12 cellular contexts compared by ENCODE assay signal in genomic region chr21:29163381-29164115, GRCh38. TPM values are rescaled to one million over a fixed set of nuclear protein-coding genes. Genes with fewer than 3 reads are reported as not detected.
DNase-seq lines count a peak whose midpoint lies in the region; ATAC-seq and TF ChIP-seq lines count a peak whose summit lies in the region.
"Had no signal": no experiment of that assay in that cellular context is flagged by ENCODE, and none has a peak within 500 bp of the region (broad histone marks: within the 10 kb centered on the region; RNA-seq: fewer than 3 reads in every experiment).

No MANE protein-coding gene starts in this region.

- H3K4me1 ChIP-seq in ACC112 (ENCODE audit: control insufficient read depth, insufficient read depth, low read length, unreplicated experiment) (peaks cover 24% of the 10 kb centered on the region), esophagus squamous epithelium (peaks cover 0 to 26% (median 0%) of the 10 kb centered on the region in 3 donors), osteoblast (ENCODE audit: insufficient read depth, low read length) (peaks cover 23% of the 10 kb centered on the region)

- peak; percentile 74 for DNase-seq in NOMO-1 treated with dmso at 0.1 percent for 144 hours (lab: John Stamatoyannopoulos, UW; ENCODE audit: unreplicated experiment)
- DNase-seq in esophagus squamous epithelium (lab: John Stamatoyannopoulos, UW): no peak
- no peak for DNase-seq in osteoblast (ENCODE audit: insufficient read length, low spot score, missing footprints)
- DNase-seq in COLO668 (lab: John Stamatoyannopoulos, UW; ENCODE audit: unreplicated experiment): no peak
- no peak for DNase-seq in NCI-H2081 (lab: John Stamatoyannopoulos, UW)
- no peak for DNase-seq in activated CD8-positive, alpha-beta memory T cell treated with anti-CD3 and anti-CD28 coated beads for 24 hours
- DNase-seq: NCI-H510A treated with DMSO at 0.1 percent for 48 hours; stimulated activated CD4-positive, alpha-beta T cell treated with anti-CD3 and anti-CD28 coated beads, Interleukin-4, amount 100 ng/mL, for 4 hours had no signal

- H2AFZ ChIP-seq in ACC112 (ENCODE audit: low read length, unreplicated experiment): no peak overlapping the region
- H2AFZ ChIP-seq in osteoblast (ENCODE audit: low read length): no peak overlapping the region

- no peaks in the 10 kb centered on the region for H3K9me3 ChIP-seq in esophagus squamous epithelium
- no peaks in the 10 kb centered on the region for H3K9me3 ChIP-seq in osteoblast (ENCODE audit: low read depth, low read length)
- H3K9me3 ChIP-seq: A549, adrenal gland had no signal

- no peak overlapping the region for H3K4me3 ChIP-seq in ACC112 (ENCODE audit: low read depth, low read length)
- no peak overlapping the region for H3K4me3 ChIP-seq in esophagus squamous epithelium
- H3K4me3 ChIP-seq in osteoblast (ENCODE audit: insufficient read depth, low read length): no peak overlapping the region
- H3K4me3 ChIP-seq: A549 had no signal

- ATAC-seq in HG03175 (IDR thresholded peaks at IDR 0.05; ENCODE audit: unreplicated experiment): no peak

- H3K27ac ChIP-seq in ACC112 (ENCODE audit: low read depth, low read length) (peak overlapping the region; percentile 94), esophagus squamous epithelium (peak overlapping the region in 3 of 4 donors; percentile 53 to 54 (median 53)), osteoblast (ENCODE audit: low read depth, low read length) (peak overlapping the region; percentile 93)
- H3K27ac ChIP-seq: A549 had no signal

- WGBS in esophagus squamous epithelium, 2 donors: 76 to 83% methylated on average over 8 of the region's 8 CpGs

- intact Hi-C loops in esophagus squamous epithelium (cut with DNase I): loop anchor here (5.0 kb wide), 2 partner anchors 134 to 209 kb away; partner anchors contain the start of gene BACH1

- TF ChIP-seq POLR2A in esophagus squamous epithelium (IDR thresholded peaks at IDR 0.05): no peak

- H4K20me1 ChIP-seq in osteoblast (ENCODE audit: insufficient read depth, low read length): no peaks in the 10 kb centered on the region

- H3K4me2 ChIP-seq in osteoblast (ENCODE audit: insufficient read depth, low read length): peak overlapping the region; percentile 62

- no peaks in the 10 kb centered on the region for H3K36me3 ChIP-seq in ACC112 (ENCODE audit: insufficient read depth, low read length)
- H3K36me3 ChIP-seq in esophagus squamous epithelium: no peaks in the 10 kb centered on the region
- peaks cover 8% of the 10 kb centered on the region for H3K36me3 ChIP-seq in osteoblast (ENCODE audit: insufficient read depth, low read length)
- H3K36me3 ChIP-seq: adrenal gland had no signal

- TF ChIP-seq CTCF in esophagus squamous epithelium (IDR thresholded peaks at IDR 0.05) (no peak), osteoblast (IDR thresholded peaks at IDR 0.05; ENCODE audit: extremely low read depth, low read depth, low read length) (no peak)

- H3K27me3 ChIP-seq in ACC112 (ENCODE audit: insufficient read depth, low read length): no peaks in the 10 kb centered on the region
- no peaks in the 10 kb centered on the region for H3K27me3 ChIP-seq in esophagus squamous epithelium
- H3K27me3 ChIP-seq in osteoblast (ENCODE audit: insufficient read depth, low read length): no peaks in the 10 kb centered on the region
- H3K27me3 ChIP-seq: adrenal gland had no signal

- H3K79me2 ChIP-seq in ACC112 (ENCODE audit: control insufficient read depth, insufficient read depth, low read length, unreplicated experiment) (no peaks in the 10 kb centered on the region), osteoblast (ENCODE audit: insufficient read depth, low read length) (peaks cover 13% of the 10 kb centered on the region)

RNA-seq across cellular contexts. Expression of gene MAP3K7CL, which starts 33.1 kb away (rescaled TPM):
- total RNA-seq in esophagus squamous epithelium (1 to 10 TPM; 1.7 to 7.8 (median 6.9) TPM), osteoblast (15.6 and 19.9 TPM in 2 replicates)
